Comparison of ENCODE assay signal across 24 cellular contexts in the genomic region with DNA sequence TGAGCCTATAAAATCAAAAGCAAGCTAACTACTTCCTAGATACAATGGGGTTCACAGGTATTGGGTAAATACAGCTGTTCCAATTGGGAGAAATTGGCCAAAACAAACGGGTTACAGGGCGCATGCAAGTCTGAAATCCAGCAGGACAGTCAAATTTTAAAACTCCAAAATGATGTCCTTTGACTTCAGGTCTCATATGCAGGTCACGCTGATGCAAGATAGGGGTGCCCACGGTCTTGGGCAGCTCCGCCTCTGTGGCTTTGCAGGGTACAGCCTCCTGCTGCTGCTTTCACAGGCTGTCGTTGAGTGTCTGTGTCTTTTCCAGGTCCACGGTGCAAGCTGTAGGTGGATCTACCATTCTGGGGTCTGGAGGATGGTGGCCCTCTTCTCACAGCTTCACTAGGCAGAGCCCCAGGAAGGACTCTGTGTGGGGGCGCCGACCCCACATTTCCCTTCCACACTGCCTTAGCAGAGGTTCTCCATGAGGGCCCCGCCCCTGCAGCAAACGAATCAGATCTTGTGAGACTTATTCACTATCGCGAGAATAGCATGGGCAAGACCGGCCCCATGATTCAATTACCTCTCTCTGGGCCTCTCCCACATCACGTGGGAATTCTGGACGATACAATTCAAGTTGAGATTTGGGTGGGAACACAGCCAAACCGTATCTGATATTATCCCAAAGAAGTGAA.
"Had no signal": no experiment of that assay in that cellular context is flagged by ENCODE, and none has a peak within 500 bp of the region (broad histone marks: within the 10 kb centered on the region; RNA-seq: fewer than 3 reads in every experiment).

No MANE protein-coding gene starts in this region.

- H3K4me3 ChIP-seq: lower lobe of right lung, neural progenitor cell, right atrium auricular region, skin epidermis, suprapubic skin, tibial nerve, vagina had no signal

- FAIRE-seq: keratinocyte had no signal

- H3K4me1 ChIP-seq: lower lobe of right lung, neural progenitor cell, parathyroid adenoma, right atrium auricular region, suprapubic skin, tibial nerve, vagina had no signal

- ATAC-seq: left cardiac atrium; left lobe of liver; lower lobe of right lung; natural killer cell; sciatic nerve; stimulated activated effector memory CD8-positive, alpha-beta T cell treated with anti-CD3 and anti-CD28 coated beads, Interleukin-12 subunit alpha, Interleukin-12 subunit beta, amount 100 ng/mL, for 72 hours had no signal

- H3K9me3 ChIP-seq: neutrophil, right atrium auricular region, suprapubic skin, vagina had no signal

- H3K9ac ChIP-seq: neural progenitor cell, parathyroid adenoma had no signal

- H3K36me3 ChIP-seq: lower lobe of right lung, neural progenitor cell, neutrophil, right atrium auricular region, suprapubic skin, vagina had no signal

- H3K27ac ChIP-seq: lower lobe of right lung, neural progenitor cell, neutrophil, parathyroid adenoma, right atrium auricular region, skin epidermis, suprapubic skin, tibial nerve, vagina had no signal

- H3K27me3 ChIP-seq: neural progenitor cell, neutrophil, right atrium auricular region, suprapubic skin, tibial nerve, vagina had no signal

- H2AFZ ChIP-seq: neural progenitor cell, parathyroid adenoma had no signal

- H3K79me2 ChIP-seq: parathyroid adenoma had no signal

- H3K4me2 ChIP-seq: neural progenitor cell had no signal

- DNase-seq: hippocampal formation; kidney glomerular epithelial cell; left cardiac atrium; lower lobe of right lung; mammary epithelial cell; mesenchymal stem cell; naive B cell; natural killer cell; nephron progenitor cell; occipital lobe; stimulated activated CD4-positive, alpha-beta T cell treated with anti-CD3 and anti-CD28 coated beads, Interleukin-4, amount 100 ng/mL, for 24 hours; stimulated activated naive CD4-positive, alpha-beta T cell had no signal
